ENCODE assay signal across 7 cellular contexts in genomic region chr7:143256325-143256724, GRCh38. TPM values are rescaled to one million over a fixed set of nuclear protein-coding genes. Genes with fewer than 3 reads are reported as not detected.
DNase-seq lines count a peak whose midpoint lies in the region; ATAC-seq and FAIRE-seq lines count a peak whose summit lies in the region.
"Had no signal": no experiment of that assay in that cellular context is flagged by ENCODE, and none has a peak within 500 bp of the region (broad histone marks: within the 10 kb centered on the region; RNA-seq: fewer than 3 reads in every experiment).

No MANE protein-coding gene starts in this region.

- H3K9ac ChIP-seq in BLaER1 = no peak overlapping the region

- 0 out of 2 replicates have a peak overlapping the region, but pooled peaks have one; percentile 15 for H3K4me2 ChIP-seq in BLaER1

- no peaks in the 10 kb centered on the region for H3K36me3 ChIP-seq in BLaER1

- peaks cover 50% of the 10 kb centered on the region for H3K4me1 ChIP-seq in BLaER1

- no peaks in the 10 kb centered on the region for H4K20me1 ChIP-seq in BLaER1

- no peak for DNase-seq in T-helper 17 cell
- DNase-seq in GM19239 (ENCODE audit: insufficient read length, low spot score) = no peak
- DNase-seq: hypothalamus had no signal

- peaks cover 35% of the 10 kb centered on the region for H3K4me1 Mint-ChIP-seq in T-helper 17 cell

- peak overlapping the region; percentile 46 for H3K4me3 Mint-ChIP-seq in T-helper 17 cell
- H3K4me3 Mint-ChIP-seq: stimulated activated naive CD8-positive, alpha-beta T cell treated with anti-CD3 and anti-CD28 coated beads, Interleukin-15, Interleukin-2, amounts not matched to agents 100 ng/mL and 50 ng/mL, for 24 hours had no signal

- no peak for ATAC-seq in T-helper 17 cell
- ATAC-seq in HG03469 (IDR thresholded peaks at IDR 0.05; ENCODE audit: unreplicated experiment) = no peak

- FAIRE-seq in GM19239 (lab: Jason Lieb, UNC) = no peak

- no peaks in the 10 kb centered on the region for H3K36me3 Mint-ChIP-seq in T-helper 17 cell (ENCODE audit: low read depth)

- no peaks in the 10 kb centered on the region for H3K27me3 ChIP-seq in BLaER1

- H3K27me3 Mint-ChIP-seq in T-helper 17 cell = no peaks in the 10 kb centered on the region
- H3K27me3 Mint-ChIP-seq: stimulated activated naive CD8-positive, alpha-beta T cell treated with anti-CD3 and anti-CD28 coated beads, Interleukin-15, Interleukin-2, amounts not matched to agents 100 ng/mL and 50 ng/mL, for 24 hours had no signal

- no peak overlapping the region for H3K27ac ChIP-seq in BLaER1
- H3K27ac ChIP-seq: C4-2B had no signal

- H3K27ac Mint-ChIP-seq in T-helper 17 cell = peak overlapping the region; percentile 92

- peaks cover 19% of the 10 kb centered on the region for H3K9me3 ChIP-seq in BLaER1
- H3K9me3 ChIP-seq in T-helper 17 cell (ENCODE audit: control insufficient read depth, low read length, poor library complexity, severe bottlenecking) = no peaks in the 10 kb centered on the region

- no peak overlapping the region for H3K4me3 ChIP-seq in BLaER1

RNA-seq across cellular contexts. Expression of gene GSTK1, which starts 6.9 kb away (rescaled TPM):
- total RNA-seq in T-helper 17 cell = 100 to 1,000 TPM; 428 to 433 TPM

RNA-seq across cellular contexts. Expression of gene TMEM139, which starts 28.4 kb away (rescaled TPM):
- total RNA-seq in T-helper 17 cell = under 1 TPM; 0.77 to 0.86 TPM

RNA-seq across cellular contexts. Expression of gene CASP2, which starts 31.8 kb away (rescaled TPM):
- total RNA-seq in T-helper 17 cell = 10 to 100 TPM; 49.3 to 52.5 TPM

RNA-seq across cellular contexts. Expression of gene TAS2R40, which starts 34.5 kb away (rescaled TPM):
- total RNA-seq in T-helper 17 cell = not detected

RNA-seq across cellular contexts. Expression of gene CLCN1, which starts 59.6 kb away (rescaled TPM):
- not detected for total RNA-seq in T-helper 17 cell
